9 cellular contexts compared by ENCODE assay signal in genomic region chr12:8947737-8948136, GRCh38. TPM values are rescaled to one million over a fixed set of nuclear protein-coding genes. Genes with fewer than 3 reads are reported as not detected.
DNase-seq lines count a peak whose midpoint lies in the region; ATAC-seq and TF ChIP-seq lines count a peak whose summit lies in the region.
"Had no signal": no experiment of that assay in that cellular context is flagged by ENCODE, and none has a peak within 500 bp of the region (broad histone marks: within the 10 kb centered on the region; RNA-seq: fewer than 3 reads in every experiment).

No MANE protein-coding gene starts in this region.

- H3K4me1 ChIP-seq in CD4-positive, alpha-beta memory T cell (ENCODE audit: insufficient read depth, low read length) = peaks cover 47% of the 10 kb centered on the region
- H3K4me1 ChIP-seq in HUES48 (ENCODE audit: control insufficient read depth, insufficient read depth, low read length) = peaks cover 9% of the 10 kb centered on the region; the same call in 1 of the 2 replicates
- peaks cover 9% of the 10 kb centered on the region for H3K4me1 ChIP-seq in mesodermal cell (ENCODE audit: control insufficient read depth, insufficient read depth, low read length, poor library complexity, severe bottlenecking)

- H3K36me3 Mint-ChIP-seq in CD4-positive, alpha-beta memory T cell = peaks cover 9 to 62% of the 10 kb centered on the region in 2 donors
- H3K36me3 Mint-ChIP-seq in activated CD8-positive, alpha-beta T cell treated with anti-CD3 and anti-CD28 coated beads for 36 hours (ENCODE audit: low read depth) = peaks cover 48% of the 10 kb centered on the region

- no peak for ATAC-seq in activated CD8-positive, alpha-beta T cell treated with anti-CD3 and anti-CD28 coated beads for 36 hours
- ATAC-seq in GM19324 (IDR thresholded peaks at IDR 0.05; ENCODE audit: low FRiP score, unreplicated experiment) = no peak
- ATAC-seq in GM18870 (IDR thresholded peaks at IDR 0.05; ENCODE audit: unreplicated experiment) = no peak

- peaks cover 0 to 2% (median 0%) of the 10 kb centered on the region in 8 donors for H3K9me3 Mint-ChIP-seq in CD4-positive, alpha-beta memory T cell
- H3K9me3 Mint-ChIP-seq in activated CD8-positive, alpha-beta T cell treated with anti-CD3 and anti-CD28 coated beads for 36 hours = peaks cover 5% of the 10 kb centered on the region

- no peaks in the 10 kb centered on the region for H3K9me3 ChIP-seq in CD4-positive, alpha-beta memory T cell (ENCODE audit: control insufficient read depth in 1 of 2, low read length in 2 of 2)
- peaks cover 3% of the 10 kb centered on the region; the same call in 1 of the 2 replicates for H3K9me3 ChIP-seq in HUES48 (ENCODE audit: control insufficient read depth, insufficient read depth, low read length)
- H3K9me3 ChIP-seq in mesodermal cell (ENCODE audit: control insufficient read depth, low read length) = no peaks in the 10 kb centered on the region

- H3K4me3 Mint-ChIP-seq in CD4-positive, alpha-beta memory T cell = peak overlapping the region in 7 of 8 donors; percentile 57 to 97 (median 75)
- peak overlapping the region; percentile 94 for H3K4me3 Mint-ChIP-seq in activated CD8-positive, alpha-beta T cell treated with anti-CD3 and anti-CD28 coated beads for 36 hours

- intact Hi-C loops in CD4-positive, alpha-beta memory T cell (cut with micrococcal nuclease) = loop anchor here (2.0 kb wide), 1 partner anchor 251 kb away; the partner anchor contains the start of gene RIMKLB
- intact Hi-C loops in activated CD8-positive, alpha-beta T cell treated with anti-CD3 and anti-CD28 coated beads for 36 hours (cut with micrococcal nuclease) = loop anchor here (2.0 kb wide), 1 partner anchor 33 kb away; the partner anchor contains the start of gene PHC1

- H3K27me3 ChIP-seq in CD4-positive, alpha-beta memory T cell (ENCODE audit: insufficient read depth, low read length) = no peaks in the 10 kb centered on the region
- no peaks in the 10 kb centered on the region for H3K27me3 ChIP-seq in HUES48 (ENCODE audit: control insufficient read depth, insufficient read depth, low read length)

- H3K36me3 ChIP-seq in CD4-positive, alpha-beta memory T cell (ENCODE audit: insufficient read depth, low read length) = peaks cover 29% of the 10 kb centered on the region
- H3K36me3 ChIP-seq in HUES48 (ENCODE audit: control insufficient read depth, insufficient read depth, low read length) = peaks cover 31% of the 10 kb centered on the region
- peaks cover 38% of the 10 kb centered on the region for H3K36me3 ChIP-seq in mesodermal cell (ENCODE audit: control insufficient read depth, insufficient read depth, low read length)

- H3K27ac Mint-ChIP-seq in CD4-positive, alpha-beta memory T cell = peak overlapping the region in 5 of 7 donors; percentile 84 to 99 (median 91)
- H3K27ac Mint-ChIP-seq in activated CD8-positive, alpha-beta T cell treated with anti-CD3 and anti-CD28 coated beads for 36 hours = peak overlapping the region; percentile 89

- CTCF ChIA-PET in CD4-positive, alpha-beta memory T cell (lab: Charles Lee; ENCODE audit: partially characterized antibody) = interaction anchor here (0.7 to 13.9 kb wide), 6 partner anchors 11 to 98 kb away, joined by 3 to 561 read pairs (median 13); partner anchors contain the start of gene PHC1
- CTCF ChIA-PET in activated CD8-positive, alpha-beta T cell treated with anti-CD3 and anti-CD28 coated beads for 36 hours (lab: Charles Lee) = interaction anchor here (1.1 to 11.1 kb wide), 6 partner anchors 33 to 404 kb away, joined by 3 to 173 read pairs (median 26); partner anchors contain the start of gene PHC1

- H3K9ac ChIP-seq in HUES48 (ENCODE audit: low read depth, low read length) = no peak overlapping the region

- H3K4me3 ChIP-seq in CD4-positive, alpha-beta memory T cell (ENCODE audit: low read length in 2 of 2) = peak overlapping the region in 1 of 2 donors; percentile 17
- H3K4me3 ChIP-seq in HUES48 (ENCODE audit: low read depth, low read length) (peak overlapping the region; percentile 93), mesodermal cell (ENCODE audit: extremely low read depth, insufficient read depth, low read length, poor library complexity, severe bottlenecking) (peak overlapping the region; percentile 69)

- H3K27ac ChIP-seq in CD4-positive, alpha-beta memory T cell (ENCODE audit: low read depth, low read length) = peak overlapping the region; percentile 96
- H3K27ac ChIP-seq in HUES48 (ENCODE audit: low read depth, low read length) (no peak overlapping the region), mesodermal cell (ENCODE audit: low read depth, low read length, severe bottlenecking) (no peak overlapping the region)

- no peaks in the 10 kb centered on the region for H3K27me3 Mint-ChIP-seq in CD4-positive, alpha-beta memory T cell
- no peaks in the 10 kb centered on the region for H3K27me3 Mint-ChIP-seq in activated CD8-positive, alpha-beta T cell treated with anti-CD3 and anti-CD28 coated beads for 36 hours

- no peak for TF ChIP-seq CTCF in activated CD8-positive, alpha-beta T cell treated with anti-CD3 and anti-CD28 coated beads for 36 hours (IDR thresholded peaks at IDR 0.05)

- POLR2A ChIA-PET in CD4-positive, alpha-beta memory T cell (lab: Charles Lee; ENCODE audit: partially characterized antibody) = interaction anchor here (1.2 to 10.1 kb wide), 5 partner anchors 10 to 102 kb away, joined by 3 to 492 read pairs (median 9); partner anchors contain the start of gene PHC1
- POLR2A ChIA-PET in activated CD8-positive, alpha-beta T cell treated with anti-CD3 and anti-CD28 coated beads for 36 hours (lab: Charles Lee) = interaction anchor here (1.0 to 1.2 kb wide), 3 partner anchors 14 to 90 kb away, joined by 3 to 4 read pairs (median 4); partner anchors contain the start of gene PHC1

- DNase-seq in CD4-positive, alpha-beta memory T cell = no peak
- DNase-seq in activated CD8-positive, alpha-beta T cell treated with anti-CD3 and anti-CD28 coated beads for 36 hours = no peak
- no peak for DNase-seq in effector CD4-positive, alpha-beta T cell
- no peak for DNase-seq in NCI-H187 (lab: John Stamatoyannopoulos, UW)
- DNase-seq: stimulated activated CD4-positive, alpha-beta T cell treated with anti-CD3 and anti-CD28 coated beads, Interleukin-4, amount 100 ng/mL, for 1 hour had no signal

- peaks cover 38 to 65% (median 50%) of the 10 kb centered on the region in 4 donors for H3K4me1 Mint-ChIP-seq in CD4-positive, alpha-beta memory T cell
- peaks cover 37% of the 10 kb centered on the region for H3K4me1 Mint-ChIP-seq in activated CD8-positive, alpha-beta T cell treated with anti-CD3 and anti-CD28 coated beads for 36 hours (ENCODE audit: low read depth)

RNA-seq across cellular contexts. Expression of gene M6PR, which starts 1.7 kb away (rescaled TPM):
- 100 to 1,000 TPM; 226 to 247 TPM for total RNA-seq in CD4-positive, alpha-beta memory T cell
- 100 to 1,000 TPM; 363 to 502 TPM for polyA plus RNA-seq in CD4-positive, alpha-beta memory T cell
- 100 to 1,000 TPM; 199 to 206 TPM for total RNA-seq in activated CD8-positive, alpha-beta T cell treated with anti-CD3 and anti-CD28 coated beads for 36 hours
- 103 TPM for polyA plus RNA-seq in mesodermal cell (2013, experiment 1 of 2)
- 93.1 TPM for polyA plus RNA-seq in mesodermal cell (2013, experiment 2 of 2)

RNA-seq across cellular contexts. Expression of gene PHC1, which starts 33.4 kb away (rescaled TPM):
- total RNA-seq in CD4-positive, alpha-beta memory T cell = 10 to 100 TPM; 52.4 to 52.8 TPM
- 10 to 100 TPM; 22.3 to 28.1 TPM for polyA plus RNA-seq in CD4-positive, alpha-beta memory T cell
- 10 to 100 TPM; 20.3 to 21.6 TPM for total RNA-seq in activated CD8-positive, alpha-beta T cell treated with anti-CD3 and anti-CD28 coated beads for 36 hours
- 70.3 TPM for polyA plus RNA-seq in mesodermal cell (2013, experiment 1 of 2)
- 57.2 TPM for polyA plus RNA-seq in mesodermal cell (2013, experiment 2 of 2)

RNA-seq across cellular contexts. Expression of gene KLRG1, which starts 41.6 kb away (rescaled TPM):
- 10 to 100 TPM; 51.2 to 55.8 TPM for total RNA-seq in CD4-positive, alpha-beta memory T cell
- 100 to 1,000 TPM in 1 of 2 donors, 10 to 100 TPM in 1; 98.9 to 161 TPM for polyA plus RNA-seq in CD4-positive, alpha-beta memory T cell
- 10 to 100 TPM in 1 of 2 experiments, 1 to 10 TPM in 1; 6.6 to 10.1 TPM for total RNA-seq in activated CD8-positive, alpha-beta T cell treated with anti-CD3 and anti-CD28 coated beads for 36 hours
- polyA plus RNA-seq in mesodermal cell (2013, experiment 1 of 2) = 1.00 TPM
- polyA plus RNA-seq in mesodermal cell (2013, experiment 2 of 2) = 1.7 TPM

Comparison
In these comparisons a context has a peak if more than half of its experiments do, and no peak if none do; other contexts are left out.
1. RNA of gene KLRG1, which starts 41.6 kb away (total RNA-seq): 51.2 to 55.8 TPM in CD4-positive, alpha-beta memory T cell; 6.6 to 10.1 TPM in activated CD8-positive, alpha-beta T cell treated with anti-CD3 and anti-CD28 coated beads for 36 hours; every median in the first group is over 4 times any median in the second.